Comparison of ENCODE assay signal across 7 cellular contexts in the genomic region with DNA sequence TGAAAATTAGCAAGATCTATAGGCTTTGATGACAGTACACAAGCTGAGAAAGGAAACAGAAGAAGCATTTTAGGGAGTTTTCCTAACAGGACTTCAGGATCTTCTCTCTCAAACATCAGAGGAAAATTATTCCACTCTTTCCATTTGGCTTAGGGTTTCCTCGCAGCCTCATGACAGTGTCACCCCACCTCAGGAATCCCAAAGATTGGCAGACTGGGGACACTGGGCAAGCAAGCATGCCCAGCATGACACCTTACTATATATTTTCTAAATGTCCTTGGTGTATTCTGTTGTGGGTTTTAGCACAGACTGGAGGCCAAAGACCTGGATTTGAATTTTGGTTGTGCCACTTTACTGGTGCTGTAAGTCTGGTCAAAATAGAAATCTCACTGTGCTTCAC.
"Had no signal": no experiment of that assay in that cellular context is flagged by ENCODE, and none has a peak within 500 bp of the region (broad histone marks: within the 10 kb centered on the region; RNA-seq: fewer than 3 reads in every experiment).

No MANE protein-coding gene starts in this region.

- H3K4me3 Mint-ChIP-seq: H9, IgD-negative memory B cell had no signal

- DNase-seq: GOT3, H9, HCEC 1CT, KBM-7 had no signal

- H3K9me3 Mint-ChIP-seq: IgD-negative memory B cell had no signal

- H3K27ac ChIP-seq: HL-60 had no signal

- H3K36me3 Mint-ChIP-seq: IgD-negative memory B cell had no signal

- H3K27me3 Mint-ChIP-seq: IgD-negative memory B cell had no signal

- ATAC-seq: HepG2 had no signal

- H3K27ac Mint-ChIP-seq: H9, IgD-negative memory B cell had no signal
